Comparison of ENCODE assay signal across 1 cellular context in the genomic region with DNA sequence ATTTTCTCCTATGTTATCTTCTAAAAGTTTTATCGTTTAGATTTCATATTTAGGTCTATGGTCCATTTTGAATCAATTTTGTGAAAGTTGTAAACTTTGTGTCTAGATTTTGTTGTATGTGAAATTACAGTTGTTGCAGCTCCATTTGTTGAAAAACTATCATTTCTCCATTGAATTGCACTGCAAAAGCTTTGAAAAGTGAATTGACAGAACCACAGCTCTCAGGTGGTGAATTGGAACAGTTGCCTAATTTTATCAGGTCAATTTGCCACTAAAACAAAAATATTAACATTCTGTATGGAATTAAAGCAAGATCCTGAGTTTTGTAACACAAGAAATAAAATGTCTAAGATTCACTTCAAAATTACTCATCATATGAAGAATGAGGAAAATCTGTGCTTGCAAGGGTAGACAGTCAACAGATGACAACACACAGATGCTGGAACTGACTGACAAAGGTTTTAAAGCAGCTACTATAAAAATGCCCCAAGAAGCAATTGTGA.
TF ChIP-seq lines count a peak whose summit lies in the region.

No MANE protein-coding gene starts in this region.

TF ChIP-seq in A549, 52 proteins besides CTCF, POLR2A, EP300 and RAD21:
- TF ChIP-seq, protein P1, sequence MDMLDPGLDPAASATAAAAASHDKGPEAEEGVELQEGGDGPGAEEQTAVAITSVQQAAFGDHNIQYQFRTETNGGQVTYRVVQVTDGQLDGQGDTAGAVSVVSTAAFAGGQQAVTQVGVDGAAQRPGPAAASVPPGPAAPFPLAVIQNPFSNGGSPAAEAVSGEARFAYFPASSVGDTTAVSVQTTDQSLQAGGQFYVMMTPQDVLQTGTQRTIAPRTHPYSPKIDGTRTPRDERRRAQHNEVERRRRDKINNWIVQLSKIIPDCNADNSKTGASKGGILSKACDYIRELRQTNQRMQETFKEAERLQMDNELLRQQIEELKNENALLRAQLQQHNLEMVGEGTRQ (IDR thresholded peaks at IDR 0.05), result no peak
- TF ChIP-seq RNF2 (IDR thresholded peaks at IDR 0.05; ENCODE audit: borderline replicate concordance, low read depth), result peak; percentile 94
- peak; percentile 94 for TF ChIP-seq CBX8 (IDR thresholded peaks at IDR 0.05)
